In genomic region chr17:4235372-4236279, GRCh38 we compare ENCODE assay signal across 20 cellular contexts. TPM values are rescaled to one million over a fixed set of nuclear protein-coding genes. Genes with fewer than 3 reads are reported as not detected.
DNase-seq lines count a peak whose midpoint lies in the region; ATAC-seq and TF ChIP-seq lines count a peak whose summit lies in the region.
"Had no signal": no experiment of that assay in that cellular context is flagged by ENCODE, and none has a peak within 500 bp of the region (broad histone marks: within the 10 kb centered on the region; RNA-seq: fewer than 3 reads in every experiment).

No MANE protein-coding gene starts in this region.

- no peak for ATAC-seq in omental fat pad (ENCODE audit: low FRiP score)
- ATAC-seq: Panc1; stimulated activated effector memory CD8-positive, alpha-beta T cell treated with anti-CD3 and anti-CD28 coated beads, Interleukin-12 subunit alpha, Interleukin-12 subunit beta, amount 100 ng/mL, for 72 hours had no signal

- no peak overlapping the region for H3K4me3 ChIP-seq in cardiac fibroblast (replicated peaks in 1 of 2; ENCODE audit: low read depth in 2 of 2, low read length in 2 of 2)
- H3K4me3 ChIP-seq in skeletal muscle tissue (ENCODE audit: low read length in 3 of 3): no peak overlapping the region
- H3K4me3 ChIP-seq: adrenal gland, thyroid gland had no signal

- DNase-seq in HS-5 (ENCODE audit: low read depth) (peak; percentile 33), cardiac fibroblast (ENCODE audit: low read depth in 2 of 2) (peak; percentile 57 to 66), iris pigment epithelial cell (ENCODE audit: low read depth) (peak; percentile 53), omental fat pad (ENCODE audit: low spot score) (no peak), NCI-H146 (lab: John Stamatoyannopoulos, UW) (no peak), DMS53 (lab: John Stamatoyannopoulos, UW) (no peak)
- DNase-seq: activated CD4-positive, alpha-beta T cell treated with anti-CD3 and anti-CD28 coated beads, Interleukin-2, amount 50 U/mL, for 4 hours; activated CD8-positive, alpha-beta memory T cell treated with anti-CD3 and anti-CD28 coated beads, Interleukin-2, amount 50 U/mL, for 48 hours; activated gamma-delta T cell; adrenal gland; H7; NCI-H1105 treated with DMSO at 0.1 percent for 48 hours; NK-92 treated with Interleukin-12 subunit alpha and Interleukin-12 subunit beta, amount 100 ng/mL, for 24 hours; thyroid gland; WERI-Rb-1 had no signal

- no peak for TF ChIP-seq CTCF in cardiac fibroblast (IDR thresholded peaks at IDR 0.05; ENCODE audit: low read depth, low read length)
- no peak for TF ChIP-seq CTCF in omental fat pad (IDR thresholded peaks at IDR 0.05)

- H3K9me3 ChIP-seq in skeletal muscle tissue (ENCODE audit: control insufficient read depth in 3 of 3, low read length in 3 of 3): no peaks in the 10 kb centered on the region
- H3K9me3 ChIP-seq: adrenal gland, neutrophil, thyroid gland had no signal

- peak overlapping the region in 1 of 3 donors; percentile 33 for H3K9ac ChIP-seq in skeletal muscle tissue (ENCODE audit: low read depth in 1 of 3, low read length in 3 of 3)

- H3K36me3 ChIP-seq in skeletal muscle tissue (ENCODE audit: control insufficient read depth in 3 of 3, insufficient read depth in 3 of 3, low read length in 3 of 3): peaks cover 5 to 19% (median 6%) of the 10 kb centered on the region in 3 donors

- peaks cover 39 to 45% (median 41%) of the 10 kb centered on the region in 3 donors for H3K4me1 ChIP-seq in skeletal muscle tissue (ENCODE audit: control insufficient read depth in 3 of 3, insufficient read depth in 3 of 3, low read length in 3 of 3)

- no peaks in the 10 kb centered on the region for H3K27me3 ChIP-seq in skeletal muscle tissue (ENCODE audit: control insufficient read depth in 3 of 3, insufficient read depth in 3 of 3, low read length in 3 of 3)
- H3K27me3 ChIP-seq: adrenal gland, neutrophil, thyroid gland had no signal

- H3K27ac ChIP-seq in skeletal muscle tissue (ENCODE audit: low read depth, low read length): peak overlapping the region; percentile 1
- H3K27ac ChIP-seq: adrenal gland, epithelial cell of prostate, neutrophil, thyroid gland, WERI-Rb-1 had no signal

RNA-seq across cellular contexts. Expression of gene ANKFY1, which starts 28.2 kb away (rescaled TPM):
- total RNA-seq in skeletal muscle tissue (26.6 TPM), omental fat pad (10 to 100 TPM; 34.2 to 59.0 (median 40.6) TPM)

Comparison
In these comparisons a context has a peak if more than half of its experiments do, and no peak if none do; other contexts are left out.
1. DNase-seq: peak in HS-5 (single experiment), cardiac fibroblast (2 of 2) and iris pigment epithelial cell (single experiment); none in omental fat pad (single experiment), NCI-H146 (single experiment) and DMS53 (single experiment).